In the genomic region with DNA sequence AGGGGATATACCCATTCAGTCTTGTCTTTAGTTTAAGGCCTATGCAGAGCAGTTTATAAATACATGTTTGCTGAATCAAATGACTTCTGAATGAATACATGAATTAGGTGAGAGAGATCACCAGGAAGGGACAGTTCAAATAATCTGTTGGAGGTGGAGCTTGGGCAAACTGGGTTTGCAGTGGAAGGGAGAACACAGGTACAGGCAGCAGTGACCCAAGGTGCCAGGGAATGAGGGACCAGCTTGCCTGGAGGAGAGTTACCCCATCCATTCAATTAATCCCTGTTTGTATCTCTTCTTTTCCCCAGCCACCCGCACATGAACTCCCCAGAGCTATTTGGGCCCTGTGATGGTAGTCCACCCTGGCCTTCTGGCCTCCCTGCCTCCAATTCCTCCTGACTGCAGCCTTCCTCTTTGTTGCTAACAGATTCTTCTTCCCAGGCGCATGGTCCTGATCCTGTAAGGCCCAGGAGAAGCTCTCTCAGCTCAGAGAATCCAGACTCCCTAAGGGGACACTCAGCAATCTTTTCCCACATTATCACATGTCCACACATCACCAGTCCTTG, we compare ENCODE assay signal across 10 cellular contexts. TPM values are rescaled to one million over a fixed set of nuclear protein-coding genes. Genes with fewer than 3 reads are reported as not detected.
DNase-seq lines count a peak whose midpoint lies in the region; ATAC-seq and TF ChIP-seq lines count a peak whose summit lies in the region.
"Had no signal": no experiment of that assay in that cellular context is flagged by ENCODE, and none has a peak within 500 bp of the region (broad histone marks: within the 10 kb centered on the region; RNA-seq: fewer than 3 reads in every experiment).

No MANE protein-coding gene starts in this region.

- TF ChIP-seq CTCF in CD4-positive, alpha-beta T cell (IDR thresholded peaks at IDR 0.05), result no peak
- no peak for TF ChIP-seq CTCF in activated CD8-positive, alpha-beta T cell treated with anti-CD3 and anti-CD28 coated beads for 36 hours (IDR thresholded peaks at IDR 0.05)

- H3K36me3 ChIP-seq in H7 (replicated peaks; ENCODE audit: control insufficient read depth, insufficient read depth, low read length), result no peaks in the 10 kb centered on the region

- TF ChIP-seq POLR2A in GM15510 (IDR thresholded peaks at IDR 0.05; ENCODE audit: borderline replicate concordance, extremely low read depth, insufficient read length), result peak; percentile 43

- H3K27me3 ChIP-seq in CD4-positive, alpha-beta T cell (ENCODE audit: control insufficient read depth, insufficient read depth, low read length), result no peaks in the 10 kb centered on the region
- H3K27me3 ChIP-seq in mononuclear cell (ENCODE audit: insufficient read depth, low read length), result no peaks in the 10 kb centered on the region
- peaks cover 2% of the 10 kb centered on the region for H3K27me3 ChIP-seq in H7 (ENCODE audit: control insufficient read depth, insufficient read depth, low read length)

- no peak for DNase-seq in CD4-positive, alpha-beta T cell
- no peak for DNase-seq in activated CD8-positive, alpha-beta T cell treated with anti-CD3 and anti-CD28 coated beads for 36 hours
- DNase-seq in activated gamma-delta T cell (lab: John Stamatoyannopoulos, UW) (no peak), H7 (no peak), G401 (ENCODE audit: low spot score) (no peak), NCI-H526 treated with DMSO at 0.1 percent for 48 hours (lab: John Stamatoyannopoulos, UW) (no peak)

- peak overlapping the region; percentile 96 for H3K4me3 Mint-ChIP-seq in CD4-positive, alpha-beta T cell
- peak overlapping the region; percentile 91 for H3K4me3 Mint-ChIP-seq in activated CD8-positive, alpha-beta T cell treated with anti-CD3 and anti-CD28 coated beads for 36 hours

- no peaks in the 10 kb centered on the region for H3K9me3 Mint-ChIP-seq in CD4-positive, alpha-beta T cell
- H3K9me3 Mint-ChIP-seq in activated CD8-positive, alpha-beta T cell treated with anti-CD3 and anti-CD28 coated beads for 36 hours, result peaks cover 9% of the 10 kb centered on the region

- in situ Hi-C loops in G401 (cut with HindIII; ENCODE audit: low sequenced_read_pairs), result no loop called here

- H3K27ac ChIP-seq in CD4-positive, alpha-beta T cell (ENCODE audit: low read depth, low read length), result no peak overlapping the region

- POLR2A ChIA-PET in CD4-positive, alpha-beta T cell (lab: Charles Lee), result interaction anchor here (0.9 to 2.0 kb wide), 6 partner anchors 9 to 169 kb away, joined by 3 to 8 read pairs (median 4); no protein-coding TSS in a partner anchor
- POLR2A ChIA-PET in activated CD8-positive, alpha-beta T cell treated with anti-CD3 and anti-CD28 coated beads for 36 hours (lab: Charles Lee), result interaction anchor here (1.1 to 2.8 kb wide), 4 partner anchors 12 to 491 kb away, joined by 4 to 11 read pairs (median 4); a partner anchor contains a TSS

- CTCF ChIA-PET in CD4-positive, alpha-beta T cell (lab: Charles Lee), result interaction anchor here (1.6 to 2.9 kb wide), 4 partner anchors 12 to 430 kb away, joined by 4 to 18 read pairs (median 7); no protein-coding TSS in a partner anchor
- CTCF ChIA-PET in activated CD8-positive, alpha-beta T cell treated with anti-CD3 and anti-CD28 coated beads for 36 hours (lab: Charles Lee), result interaction anchor here (0.9 to 2.5 kb wide), 9 partner anchors 10 to 430 kb away, joined by 3 to 10 read pairs (median 4); a partner anchor contains a TSS

- no peak for ATAC-seq in CD4-positive, alpha-beta T cell (ENCODE audit: poor library complexity)
- no peak for ATAC-seq in activated CD8-positive, alpha-beta T cell treated with anti-CD3 and anti-CD28 coated beads for 36 hours
- ATAC-seq: Panc1 had no signal

- H3K4me1 Mint-ChIP-seq in CD4-positive, alpha-beta T cell (ENCODE audit: low read depth), result peaks cover 42% of the 10 kb centered on the region
- peaks cover 59% of the 10 kb centered on the region for H3K4me1 Mint-ChIP-seq in activated CD8-positive, alpha-beta T cell treated with anti-CD3 and anti-CD28 coated beads for 36 hours (ENCODE audit: low read depth)

- H3K4me1 ChIP-seq in mononuclear cell (ENCODE audit: insufficient read depth, low read length), result peaks cover 54% of the 10 kb centered on the region

- H3K9me3 ChIP-seq in CD4-positive, alpha-beta T cell (ENCODE audit: control insufficient read depth, low read length), result no peaks in the 10 kb centered on the region
- no peaks in the 10 kb centered on the region for H3K9me3 ChIP-seq in mononuclear cell (ENCODE audit: low read depth, low read length)

- intact Hi-C loops in CD4-positive, alpha-beta T cell (cut with DNase I, micrococcal nuclease), result no loop called here
- intact Hi-C loops in activated CD8-positive, alpha-beta T cell treated with anti-CD3 and anti-CD28 coated beads for 36 hours (cut with micrococcal nuclease), result no loop called here

- H3K27ac Mint-ChIP-seq in CD4-positive, alpha-beta T cell, result peak overlapping the region; percentile 91
- peak overlapping the region; percentile 1 for H3K27ac Mint-ChIP-seq in activated CD8-positive, alpha-beta T cell treated with anti-CD3 and anti-CD28 coated beads for 36 hours

- H3K36me3 Mint-ChIP-seq in CD4-positive, alpha-beta T cell (ENCODE audit: low read depth), result peaks cover 11% of the 10 kb centered on the region
- peaks cover 20% of the 10 kb centered on the region for H3K36me3 Mint-ChIP-seq in activated CD8-positive, alpha-beta T cell treated with anti-CD3 and anti-CD28 coated beads for 36 hours (ENCODE audit: low read depth)

- peak overlapping the region; percentile 86 for H3K4me3 ChIP-seq in mononuclear cell (ENCODE audit: low read length)
- no peak overlapping the region for H3K4me3 ChIP-seq in H7 (ENCODE audit: insufficient read depth, low read depth, low read length)
- H3K4me3 ChIP-seq: smooth muscle cell had no signal

- no peaks in the 10 kb centered on the region for H3K27me3 Mint-ChIP-seq in CD4-positive, alpha-beta T cell
- H3K27me3 Mint-ChIP-seq in activated CD8-positive, alpha-beta T cell treated with anti-CD3 and anti-CD28 coated beads for 36 hours, result peaks cover 6% of the 10 kb centered on the region

RNA-seq across cellular contexts. Expression of a gene that starts 1.8 kb away (rescaled TPM):
- 1 to 10 TPM; 4.2 to 5.7 TPM for total RNA-seq in CD4-positive, alpha-beta T cell
- total RNA-seq in activated CD8-positive, alpha-beta T cell treated with anti-CD3 and anti-CD28 coated beads for 36 hours, result 10 to 100 TPM; 11.1 to 12.7 TPM
- total RNA-seq in mononuclear cell, result 53.7 TPM
- 9.3 and 14.1 TPM in 2 replicates for total RNA-seq in H7 (2014; rRNA removed; shearing (Covaris generic))
- total RNA-seq in G401 (2014; rRNA removed; shearing (Covaris generic)), result 4.3 and 15.2 TPM in 2 replicates
